7 cellular contexts compared by ENCODE assay signal in the genomic region with DNA sequence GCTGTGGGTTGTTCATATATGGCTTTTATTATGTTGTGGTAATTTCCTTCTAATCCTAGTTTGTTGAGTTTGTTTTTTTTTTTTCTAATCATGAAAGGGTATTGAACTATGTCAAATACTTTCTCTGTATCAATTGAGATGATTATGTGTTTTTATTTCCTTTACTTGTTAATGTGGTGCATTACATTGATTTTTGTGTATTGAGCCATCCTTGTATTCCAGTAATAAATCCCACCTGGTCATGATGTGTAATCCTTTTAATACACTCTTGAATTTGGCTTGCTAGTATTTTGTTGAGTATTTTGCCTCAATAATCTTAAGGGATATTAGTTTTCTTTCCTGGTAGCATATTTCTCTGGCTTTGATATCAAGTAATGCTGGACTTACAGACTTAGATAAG.
"Had no signal": no experiment of that assay in that cellular context is flagged by ENCODE, and none has a peak within 500 bp of the region (broad histone marks: within the 10 kb centered on the region; RNA-seq: fewer than 3 reads in every experiment).

No MANE protein-coding gene starts in this region.

- H3K27ac Mint-ChIP-seq: IgD-negative memory B cell had no signal

- DNase-seq: IMR-90, KBM-7, KG1 had no signal

- FAIRE-seq: HepG2, HTR-8/SVneo had no signal

- H3K27ac ChIP-seq: HL-60 had no signal

- H3K27me3 Mint-ChIP-seq: IgD-negative memory B cell had no signal

- ATAC-seq: HepG2 had no signal
